Comparison of ENCODE assay signal across 11 cellular contexts in the genomic region with DNA sequence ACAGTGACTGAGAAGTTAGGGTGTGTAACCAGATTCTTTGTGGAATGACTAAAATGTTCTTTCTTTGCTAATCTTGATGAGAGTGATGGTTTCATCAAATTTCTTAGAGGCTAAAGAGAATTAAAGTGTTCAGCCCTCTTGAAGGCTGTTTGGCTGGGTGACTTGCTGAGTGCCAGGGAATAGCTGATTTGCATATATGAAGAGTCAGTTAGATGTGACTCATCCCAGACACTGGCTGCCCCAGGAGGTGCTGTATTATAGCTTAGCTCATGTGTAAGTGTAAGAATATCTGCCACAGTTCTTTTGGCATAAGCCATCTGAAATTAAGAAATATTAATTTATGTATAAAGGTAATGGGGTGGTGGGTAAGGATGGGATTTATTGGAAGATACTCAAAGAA.
DNase-seq lines count a peak whose midpoint lies in the region; ATAC-seq and TF ChIP-seq lines count a peak whose summit lies in the region.
"Had no signal": no experiment of that assay in that cellular context is flagged by ENCODE, and none has a peak within 500 bp of the region (broad histone marks: within the 10 kb centered on the region; RNA-seq: fewer than 3 reads in every experiment).

No MANE protein-coding gene starts in this region.

- H3K4me1 ChIP-seq in left ventricle myocardium inferior, result no peaks in the 10 kb centered on the region
- peaks cover 6% of the 10 kb centered on the region for H3K4me1 ChIP-seq in endodermal cell (ENCODE audit: control insufficient read depth, insufficient read depth, low read length)
- no peaks in the 10 kb centered on the region for H3K4me1 ChIP-seq in esophagus muscularis mucosa

- no peak for TF ChIP-seq EP300 in esophagus muscularis mucosa (IDR thresholded peaks at IDR 0.05)

- ATAC-seq in left ventricle myocardium superior, result peak; percentile 48
- no peak for ATAC-seq in GM18907 (IDR thresholded peaks at IDR 0.05; ENCODE audit: unreplicated experiment)
- no peak for ATAC-seq in HG03354 (IDR thresholded peaks at IDR 0.05; ENCODE audit: poor library complexity, severe bottlenecking, unreplicated experiment)

- H3K4me1 Mint-ChIP-seq in endodermal cell, result peaks cover 34% of the 10 kb centered on the region
- H3K4me1 Mint-ChIP-seq: activated naive CD8-positive, alpha-beta T cell treated with anti-CD3 and anti-CD28 coated beads, Interleukin-2, amount 10 ng/mL, durations not matched to agents 7 days and 5 days had no signal

- TF ChIP-seq POLR2A in esophagus muscularis mucosa (IDR thresholded peaks at IDR 0.05; ENCODE audit: low read depth), result no peak

- intact Hi-C loops in left ventricle myocardium superior (cut with micrococcal nuclease) (no loop called here), left ventricle myocardium inferior (cut with micrococcal nuclease) (no loop called here), esophagus muscularis mucosa (cut with DNase I) (no loop called here)

- DNase-seq in left ventricle myocardium superior, result no peak
- DNase-seq in left ventricle myocardium inferior, result no peak
- peak; percentile 70 for DNase-seq in NCI-H2107 treated with DMSO at 0.1 percent for 48 hours (lab: John Stamatoyannopoulos, UW; ENCODE audit: unreplicated experiment)
- DNase-seq in endodermal cell, result peak; percentile 69
- no peak for DNase-seq in esophagus muscularis mucosa (ENCODE audit: extremely low spot score)
- DNase-seq in activated T-cell treated with anti-CD3 and anti-CD28 coated beads for 4 hours, result no peak
- DNase-seq: activated naive CD8-positive, alpha-beta T cell treated with anti-CD3 and anti-CD28 coated beads, Interleukin-2, amount 10 ng/mL, durations not matched to agents 7 days and 5 days; midbrain had no signal

- no peak overlapping the region for H3K9ac ChIP-seq in endodermal cell (ENCODE audit: extremely low read depth, low read length, poor library complexity, severe bottlenecking)

- H3K36me3 Mint-ChIP-seq in endodermal cell (ENCODE audit: low read depth), result no peaks in the 10 kb centered on the region
- H3K36me3 Mint-ChIP-seq: activated naive CD8-positive, alpha-beta T cell treated with anti-CD3 and anti-CD28 coated beads, Interleukin-2, amount 10 ng/mL, durations not matched to agents 7 days and 5 days had no signal

- no peak overlapping the region for H3K4me3 Mint-ChIP-seq in endodermal cell
- H3K4me3 Mint-ChIP-seq: activated naive CD8-positive, alpha-beta T cell treated with anti-CD3 and anti-CD28 coated beads, Interleukin-2, amount 10 ng/mL, durations not matched to agents 7 days and 5 days had no signal

- H3K27ac ChIP-seq in left ventricle myocardium inferior (replicated peaks), result no peak overlapping the region
- no peak overlapping the region for H3K27ac ChIP-seq in endodermal cell (ENCODE audit: low read depth, low read length)
- no peak overlapping the region for H3K27ac ChIP-seq in esophagus muscularis mucosa (replicated peaks in 1 of 4)
- H3K27ac ChIP-seq: BLaER1 treated with 17β-estradiol and CSF1 and Interleukin-3, amounts not matched to agents 10 nM and 100 nM had no signal

- H3K9me3 Mint-ChIP-seq in endodermal cell, result no peaks in the 10 kb centered on the region
- H3K9me3 Mint-ChIP-seq: activated naive CD8-positive, alpha-beta T cell treated with anti-CD3 and anti-CD28 coated beads, Interleukin-2, amount 10 ng/mL, durations not matched to agents 7 days and 5 days had no signal

- no peaks in the 10 kb centered on the region for H3K27me3 Mint-ChIP-seq in endodermal cell (ENCODE audit: insufficient read depth)
- H3K27me3 Mint-ChIP-seq: activated naive CD8-positive, alpha-beta T cell treated with anti-CD3 and anti-CD28 coated beads, Interleukin-2, amount 10 ng/mL, durations not matched to agents 7 days and 5 days had no signal

- H3K27me3 ChIP-seq in left ventricle myocardium inferior (ENCODE audit: low read depth), result no peaks in the 10 kb centered on the region
- H3K27me3 ChIP-seq in endodermal cell (ENCODE audit: control insufficient read depth, insufficient read depth, low read length, poor library complexity, severe bottlenecking), result no peaks in the 10 kb centered on the region
- H3K27me3 ChIP-seq in esophagus muscularis mucosa, result no peaks in the 10 kb centered on the region
- H3K27me3 ChIP-seq: BLaER1 treated with 17β-estradiol and CSF1 and Interleukin-3, amounts not matched to agents 10 nM and 100 nM had no signal

- TF ChIP-seq CTCF in left ventricle myocardium inferior (IDR thresholded peaks at IDR 0.05; ENCODE audit: borderline replicate concordance), result no peak
- no peak for TF ChIP-seq CTCF in endodermal cell (conservative IDR thresholded peaks at IDR 0.05)
- no peak for TF ChIP-seq CTCF in esophagus muscularis mucosa (IDR thresholded peaks at IDR 0.05)

- peak overlapping the region; percentile 73 for H3K27ac Mint-ChIP-seq in endodermal cell
- H3K27ac Mint-ChIP-seq: activated naive CD8-positive, alpha-beta T cell treated with anti-CD3 and anti-CD28 coated beads, Interleukin-2, amount 10 ng/mL, durations not matched to agents 7 days and 5 days had no signal

- no peaks in the 10 kb centered on the region for H3K36me3 ChIP-seq in left ventricle myocardium inferior
- no peaks in the 10 kb centered on the region for H3K36me3 ChIP-seq in endodermal cell (ENCODE audit: control insufficient read depth, insufficient read depth, low read length)
- no peaks in the 10 kb centered on the region for H3K36me3 ChIP-seq in esophagus muscularis mucosa
- H3K36me3 ChIP-seq: BLaER1 treated with 17β-estradiol and CSF1 and Interleukin-3, amounts not matched to agents 10 nM and 100 nM had no signal

- H3K9me3 ChIP-seq in left ventricle myocardium inferior (replicated peaks), result no peaks in the 10 kb centered on the region
- H3K9me3 ChIP-seq in endodermal cell (ENCODE audit: control insufficient read depth, low read length), result no peaks in the 10 kb centered on the region
- no peaks in the 10 kb centered on the region for H3K9me3 ChIP-seq in esophagus muscularis mucosa
- H3K9me3 ChIP-seq: BLaER1 treated with 17β-estradiol and CSF1 and Interleukin-3, amounts not matched to agents 10 nM and 100 nM had no signal

- H3K4me3 ChIP-seq in left ventricle myocardium inferior (no peak overlapping the region), endodermal cell (ENCODE audit: low read length) (peak overlapping the region; percentile 42), esophagus muscularis mucosa (no peak overlapping the region)
- H3K4me3 ChIP-seq: BLaER1 treated with 17β-estradiol and CSF1 and Interleukin-3, amounts not matched to agents 10 nM and 100 nM had no signal

Comparison
In these comparisons a context has a peak if more than half of its experiments do, and no peak if none do; other contexts are left out.
1. DNase-seq: peak in NCI-H2107 treated with DMSO at 0.1 percent for 48 hours (single experiment) and endodermal cell (single experiment); none in left ventricle myocardium superior (single experiment), left ventricle myocardium inferior (single experiment), esophagus muscularis mucosa (single experiment) and activated T-cell treated with anti-CD3 and anti-CD28 coated beads for 4 hours (single experiment).